ENCODE assay signal across 4 cellular contexts in genomic region chr3:62863648-62864047, GRCh38.
TF ChIP-seq lines count a peak whose summit lies in the region.

No MANE protein-coding gene starts in this region.

TF ChIP-seq in SK-N-SH, 30 proteins besides CTCF, POLR2A, EP300 and RAD21:
- TF ChIP-seq USF1 (IDR thresholded peaks at IDR 0.05; ENCODE audit: borderline replicate concordance, low read depth) (no peak), YY1 (IDR thresholded peaks at IDR 0.05; ENCODE audit: low read depth) (no peak), RCOR1 (IDR thresholded peaks at IDR 0.05; ENCODE audit: low read length) (no peak), SMC3 (IDR thresholded peaks at IDR 0.05; ENCODE audit: low read depth, low read length) (no peak), POLR2AphosphoS5 (IDR thresholded peaks at IDR 0.05; ENCODE audit: low read depth, low read length) (no peak), TCF12 (IDR thresholded peaks at IDR 0.05) (no peak), CHD2 (IDR thresholded peaks at IDR 0.05; ENCODE audit: low read length, partially characterized antibody) (no peak), REST (IDR thresholded peaks at IDR 0.05; ENCODE audit: low read depth, low read length) (no peak), FOSL2 (IDR thresholded peaks at IDR 0.05; ENCODE audit: borderline replicate concordance, low read depth) (no peak)

TF ChIP-seq in SK-N-SH treated with all-trans-retinoic acid at 6 μM for 48 hours, 23 proteins besides CTCF, POLR2A, EP300 and RAD21 (continues in another document):
- TF ChIP-seq ZNF565 (CRISPR knock-in tag; conservative IDR thresholded peaks at IDR 0.05; ENCODE audit: low read depth) (no peak), ZFP3 (CRISPR knock-in tag; IDR thresholded peaks at IDR 0.05) (no peak), TSHZ2 (CRISPR knock-in tag; IDR thresholded peaks at IDR 0.05) (no peak), ESRRG (CRISPR knock-in tag; IDR thresholded peaks at IDR 0.05) (no peak), RARB (CRISPR knock-in tag; IDR thresholded peaks at IDR 0.05) (no peak), GLIS3 (CRISPR knock-in tag; IDR thresholded peaks at IDR 0.05) (no peak), CREB5 (CRISPR knock-in tag; IDR thresholded peaks at IDR 0.05; ENCODE audit: low read depth) (no peak), CSDC2 (CRISPR knock-in tag; IDR thresholded peaks at IDR 0.05) (no peak), OSR1 (CRISPR knock-in tag; IDR thresholded peaks at IDR 0.05) (no peak), ARNTL (CRISPR knock-in tag; IDR thresholded peaks at IDR 0.05; ENCODE audit: borderline replicate concordance, low read depth) (no peak), TOX (CRISPR knock-in tag; IDR thresholded peaks at IDR 0.05; ENCODE audit: borderline replicate concordance) (no peak), POU6F1 (CRISPR knock-in tag; IDR thresholded peaks at IDR 0.05; ENCODE audit: borderline replicate concordance, low read depth) (no peak)

TF ChIP-seq in HCT116, 20 proteins besides CTCF, POLR2A, EP300 and RAD21:
- TF ChIP-seq POLR2AphosphoS5 (IDR thresholded peaks at IDR 0.05; ENCODE audit: low read depth, low read length) (no peak), EZH2 (IDR thresholded peaks at IDR 0.05) (no peak), EZH2phosphoT487 (IDR thresholded peaks at IDR 0.05; ENCODE audit: borderline replicate concordance) (no peak), YY1 (IDR thresholded peaks at IDR 0.05; ENCODE audit: extremely low read depth, insufficient replicate concordance, low read depth, low read length) (no peak), TCF7L2 (IDR thresholded peaks at IDR 0.05; ENCODE audit: borderline replicate concordance, extremely low read depth, insufficient read depth, insufficient read length) (no peak), ZNF274 (IDR thresholded peaks at IDR 0.05; ENCODE audit: low read depth, low read length) (no peak), CBX3 (IDR thresholded peaks at IDR 0.05; ENCODE audit: low read depth) (no peak), REST (IDR thresholded peaks at IDR 0.05; ENCODE audit: low read depth) (no peak), ZFX (IDR thresholded peaks at IDR 0.05) (no peak), FOSL1 (IDR thresholded peaks at IDR 0.05; ENCODE audit: low read depth) (no peak)

TF ChIP-seq in H1, 55 proteins besides CTCF, POLR2A, EP300 and RAD21:
- TF ChIP-seq PHF8 (conservative IDR thresholded peaks at IDR 0.05; ENCODE audit: low read depth, low read length), result no peak
- no peak for TF ChIP-seq SIN3A (conservative IDR thresholded peaks at IDR 0.05 in 1 of 2, IDR thresholded peaks at IDR 0.05 in 1 of 2; ENCODE audit: low read depth in 1 of 2, low read length in 2 of 2)
- no peak for TF ChIP-seq JUND (IDR thresholded peaks at IDR 0.05; ENCODE audit: low read length)
- TF ChIP-seq TAF7 (optimal IDR thresholded peaks at IDR 0.05; ENCODE audit: borderline replicate concordance, low read depth, low read length), result no peak
- no peak for TF ChIP-seq HDAC2 (IDR thresholded peaks at IDR 0.05; ENCODE audit: borderline replicate concordance in 1 of 2, low read depth in 2 of 2, low read length in 2 of 2)
- no peak for TF ChIP-seq E2F6 (IDR thresholded peaks at IDR 0.05)
- TF ChIP-seq ATF3 (IDR thresholded peaks at IDR 0.05; ENCODE audit: insufficient read depth, low read depth, low read length), result no peak
- no peak for TF ChIP-seq JUN (IDR thresholded peaks at IDR 0.05; ENCODE audit: low read depth, low read length)
- TF ChIP-seq NANOG (IDR thresholded peaks at IDR 0.05; ENCODE audit: insufficient read depth, low read depth, low read length, poor library complexity, severe bottlenecking), result no peak
- no peak for TF ChIP-seq CHD2 (IDR thresholded peaks at IDR 0.05; ENCODE audit: low read length)
- TF ChIP-seq HDAC6 (IDR thresholded peaks at IDR 0.05; ENCODE audit: low read depth, low read length), result no peak
- TF ChIP-seq SP4 (IDR thresholded peaks at IDR 0.05; ENCODE audit: low read length), result no peak
- no peak for TF ChIP-seq KDM1A (IDR thresholded peaks at IDR 0.05; ENCODE audit: borderline replicate concordance, low read length)
- no peak for TF ChIP-seq ASH2L (IDR thresholded peaks at IDR 0.05; ENCODE audit: low read length)
